In the genomic region with DNA sequence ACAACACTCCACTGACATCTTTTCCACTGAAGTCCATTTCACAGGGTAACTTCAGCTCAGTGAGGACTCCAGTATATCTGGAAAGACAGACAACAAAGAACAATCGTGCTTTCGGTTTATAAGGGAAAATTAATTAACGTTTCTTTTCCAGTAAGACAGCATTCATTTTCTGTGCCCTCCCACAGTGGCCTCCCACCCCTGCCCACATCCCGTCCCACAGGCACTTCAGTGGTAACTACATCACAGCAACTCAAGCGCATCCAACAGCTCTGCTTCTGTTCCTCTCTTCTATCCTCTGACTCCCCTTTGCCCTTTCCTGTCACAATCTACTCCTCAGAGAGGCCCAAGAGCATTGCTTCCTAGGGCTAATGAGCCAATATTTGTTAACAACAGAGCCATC, we compare ENCODE assay signal across 9 cellular contexts. TPM values are rescaled to one million over a fixed set of nuclear protein-coding genes. Genes with fewer than 3 reads are reported as not detected.
DNase-seq lines count a peak whose midpoint lies in the region; ATAC-seq and TF ChIP-seq lines count a peak whose summit lies in the region.
"Had no signal": no experiment of that assay in that cellular context is flagged by ENCODE, and none has a peak within 500 bp of the region (broad histone marks: within the 10 kb centered on the region; RNA-seq: fewer than 3 reads in every experiment).

No MANE protein-coding gene starts in this region.

- peaks cover 24% of the 10 kb centered on the region for H3K36me3 ChIP-seq in BLaER1

- no peak for TF ChIP-seq CTCF in HFFc6 (IDR thresholded peaks at IDR 0.05)

- H3K27ac ChIP-seq in BLaER1, result peak overlapping the region; percentile 77
- H3K27ac ChIP-seq: VCaP had no signal

- no peaks in the 10 kb centered on the region for H4K20me1 ChIP-seq in BLaER1

- H3K9me3 ChIP-seq in BLaER1, result no peaks in the 10 kb centered on the region

- no peaks in the 10 kb centered on the region for H3K4me1 Mint-ChIP-seq in HFFc6 (ENCODE audit: low read depth)

- H3K9ac ChIP-seq in BLaER1, result peak overlapping the region; percentile 78

- H3K27ac Mint-ChIP-seq in HFFc6, result no peak overlapping the region

- H3K4me3 Mint-ChIP-seq in HFFc6, result peak overlapping the region; percentile 31; the same call in 1 of the 2 replicates

- no peaks in the 10 kb centered on the region for H3K36me3 Mint-ChIP-seq in HFFc6 (ENCODE audit: low read depth)

- H3K4me2 ChIP-seq in BLaER1, result peak overlapping the region; percentile 97

- peak overlapping the region; percentile 69 for H3K4me3 ChIP-seq in BLaER1

- peaks cover 27% of the 10 kb centered on the region for H3K4me1 ChIP-seq in BLaER1

- H3K9me3 Mint-ChIP-seq in HFFc6, result no peaks in the 10 kb centered on the region

- no peaks in the 10 kb centered on the region for H3K27me3 ChIP-seq in BLaER1

- peaks cover 6% of the 10 kb centered on the region for H3K27me3 Mint-ChIP-seq in HFFc6 (ENCODE audit: insufficient read depth)

- ATAC-seq in GM18861 (IDR thresholded peaks at IDR 0.05; ENCODE audit: unreplicated experiment) (peak; percentile 93), HG03558 (IDR thresholded peaks at IDR 0.05; ENCODE audit: extremely low read depth, unreplicated experiment) (peak; percentile 68)

- no peak for DNase-seq in HFFc6
- no peak for DNase-seq in HT-29 (ENCODE audit: low spot score)
- no peak for DNase-seq in H4 (ENCODE audit: low spot score)
- no peak for DNase-seq in NCI-H446 treated with DMSO at 0.1 percent for 48 hours (lab: John Stamatoyannopoulos, UW)
- DNase-seq in DMS153 (lab: John Stamatoyannopoulos, UW), result no peak

RNA-seq across cellular contexts. Expression of gene GLDC, which starts 40.3 kb away (rescaled TPM):
- under 1 TPM; 0.12 to 0.41 (median 0.23) TPM for total RNA-seq in HFFc6 (2021; fragmentation: NEBNext Ultra II Directional; extraction: Animal tissue kit (Norgen Biotek cat#: 25700))
- total RNA-seq in HT-29 (2014; rRNA removed; shearing (Covaris generic)), result not detected in 2 replicates
- 0.04 TPM in 1 of 2 replicates, not detected in the other for total RNA-seq in H4 (2014; rRNA removed; shearing (Covaris generic))
